ENCODE assay signal across 17 cellular contexts in the genomic region with DNA sequence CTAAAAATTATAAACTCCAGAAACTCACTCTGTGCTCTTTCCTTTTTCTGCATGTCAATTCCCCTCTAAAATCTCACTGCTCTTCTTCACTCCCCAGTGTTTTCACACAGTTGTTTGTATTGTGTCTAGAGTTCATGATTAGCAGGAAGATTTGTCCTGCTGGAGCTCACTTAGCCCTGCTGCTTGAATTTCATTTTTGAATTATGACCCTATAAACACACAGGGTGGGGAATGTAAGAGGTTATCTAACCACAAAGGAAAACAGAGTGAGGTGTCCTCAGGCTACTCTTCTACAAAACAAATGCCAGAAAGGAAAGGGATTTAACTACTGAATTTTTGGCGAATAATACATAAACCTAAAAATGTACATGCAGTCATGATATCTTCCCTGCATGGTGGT.
"Had no signal": no experiment of that assay in that cellular context is flagged by ENCODE, and none has a peak within 500 bp of the region (broad histone marks: within the 10 kb centered on the region; RNA-seq: fewer than 3 reads in every experiment).

No MANE protein-coding gene starts in this region.

- H3K4me3 ChIP-seq: left ventricle myocardium inferior, upper lobe of left lung had no signal

- H3K27me3 Mint-ChIP-seq: activated naive CD4-positive, alpha-beta T cell treated with anti-CD3 and anti-CD28 coated beads, Interleukin-2, amount 50 U/mL, for 24 hours; progenitor cell of endocrine pancreas had no signal

- H3K27me3 ChIP-seq: upper lobe of left lung had no signal

- H3K36me3 ChIP-seq: left ventricle myocardium inferior, upper lobe of left lung had no signal

- H3K27ac Mint-ChIP-seq: activated naive CD4-positive, alpha-beta T cell treated with anti-CD3 and anti-CD28 coated beads, Interleukin-2, amount 50 U/mL, for 24 hours; brain; natural killer cell; progenitor cell of endocrine pancreas had no signal

- H3K36me3 Mint-ChIP-seq: activated naive CD4-positive, alpha-beta T cell treated with anti-CD3 and anti-CD28 coated beads, Interleukin-2, amount 50 U/mL, for 24 hours; brain had no signal

- DNase-seq: activated CD4-positive, alpha-beta T cell treated with anti-CD3 and anti-CD28 coated beads for 1 hour; activated gamma-delta T cell treated with Interleukin-2 at 50 U/mL for 16 hours; activated T-cell treated with anti-CD3 and anti-CD28 coated beads, Interleukin-2, amount 50 U/mL, for 1 hour; anterior cingulate cortex; erythroblast; foreskin fibroblast; kidney; left ventricle myocardium inferior; midbrain; natural killer cell; stimulated activated CD4-positive, alpha-beta T cell treated with anti-CD3 and anti-CD28 coated beads, Interleukin-4, amount 100 ng/mL, for 4 hours; stimulated activated naive CD8-positive, alpha-beta T cell treated with anti-CD3 and anti-CD28 coated beads, Interleukin-15, Interleukin-2, amounts not matched to agents 100 U/mL and 50 U/mL, for 24 hours; T-helper 9 cell; upper lobe of left lung had no signal

- H3K4me1 Mint-ChIP-seq: activated naive CD4-positive, alpha-beta T cell treated with anti-CD3 and anti-CD28 coated beads, Interleukin-2, amount 50 U/mL, for 24 hours; brain; natural killer cell had no signal

- H3K27ac ChIP-seq: left ventricle myocardium inferior, upper lobe of left lung had no signal

- H3K9me3 Mint-ChIP-seq: activated naive CD4-positive, alpha-beta T cell treated with anti-CD3 and anti-CD28 coated beads, Interleukin-2, amount 50 U/mL, for 24 hours had no signal

- ATAC-seq: natural killer cell; stimulated activated naive CD8-positive, alpha-beta T cell treated with anti-CD3 and anti-CD28 coated beads, Interleukin-15, Interleukin-2, amounts not matched to agents 100 U/mL and 50 U/mL, for 24 hours had no signal

- H3K4me1 ChIP-seq: left ventricle myocardium inferior, upper lobe of left lung had no signal

- H3K4me3 Mint-ChIP-seq: activated naive CD4-positive, alpha-beta T cell treated with anti-CD3 and anti-CD28 coated beads, Interleukin-2, amount 50 U/mL, for 24 hours; brain; natural killer cell had no signal
